ENCODE assay signal across 8 cellular contexts in genomic region chr10:92240289-92241157, GRCh38. TPM values are rescaled to one million over a fixed set of nuclear protein-coding genes. Genes with fewer than 3 reads are reported as not detected.
DNase-seq lines count a peak whose midpoint lies in the region; ATAC-seq and TF ChIP-seq lines count a peak whose summit lies in the region.

No MANE protein-coding gene starts in this region.

- peak; percentile 57 to 94 for TF ChIP-seq POLR2A in adrenal gland (IDR thresholded peaks at IDR 0.05)

- intact Hi-C loops in adrenal gland (cut with DNase I) (loop anchor here in 1 of 2 donors (5.0 kb wide), 1 partner anchor 52 kb away; the partner anchor contains the start of genes CPEB3 and MARCHF5), Right ventricle myocardium inferior (cut with DNase I) (loop anchor here (1.0 to 5.0 kb wide), 3 partner anchors 51 to 192 kb away; partner anchors contain the start of genes CPEB3 and MARCHF5)

- H3K9me3 ChIP-seq in adrenal gland (replicated peaks in 1 of 3): no peaks in the 10 kb centered on the region

- H3K27me3 ChIP-seq in adrenal gland: no peaks in the 10 kb centered on the region

- ATAC-seq in GM19467 (IDR thresholded peaks at IDR 0.05; ENCODE audit: unreplicated experiment) (peak; percentile 55), Right ventricle myocardium inferior (peak; percentile 76), HG03571 (IDR thresholded peaks at IDR 0.05; ENCODE audit: unreplicated experiment) (no peak)

- 0 to 1% (median 0%) methylated on average over 28 of the region's 28 CpGs for WGBS in adrenal gland, 4 donors

- peak overlapping the region in 3 of 4 donors; percentile 66 to 91 (median 71) for H3K4me3 ChIP-seq in adrenal gland

- TF ChIP-seq CTCF in adrenal gland (IDR thresholded peaks at IDR 0.05): no peak

- no peaks in the 10 kb centered on the region for H3K36me3 ChIP-seq in adrenal gland (replicated peaks in 1 of 2)

- peak; percentile 76 for DNase-seq in DMS 273 (lab: John Stamatoyannopoulos, UW; ENCODE audit: unreplicated experiment)
- peak; percentile 78 for DNase-seq in HuH-7.5 (ENCODE audit: low spot score)
- peak; percentile 85 for DNase-seq in RKO (ENCODE audit: low spot score)
- peak; percentile 73 to 90 (median 81) for DNase-seq in adrenal gland
- no peak for DNase-seq in Right ventricle myocardium inferior (ENCODE audit: missing footprints)
- DNase-seq in non-pigmented ciliary epithelial cell (ENCODE audit: low read depth): peak; percentile 17

- peak overlapping the region; percentile 66 to 95 (median 89) for H3K27ac ChIP-seq in adrenal gland

- H3K4me1 ChIP-seq in adrenal gland (replicated peaks in 1 of 2): peaks cover 27 to 62% of the 10 kb centered on the region in 2 donors

RNA-seq across cellular contexts. Expression of gene CPEB3, which starts 50.4 kb away (rescaled TPM):
- total RNA-seq in adrenal gland: 10 to 100 TPM in 1 of 8 donors, 1 to 10 TPM in 7; 5.1 to 13.4 (median 7.6) TPM
- 1 to 10 TPM; 1.6 to 6.4 (median 3.0) TPM for polyA plus RNA-seq in adrenal gland
- total RNA-seq in Right ventricle myocardium inferior: 14.1 TPM

RNA-seq across cellular contexts. Expression of gene MARCHF5, which starts 50.4 kb away (rescaled TPM):
- total RNA-seq in adrenal gland (10 to 100 TPM; 12.0 to 61.9 (median 32.4) TPM), Right ventricle myocardium inferior (36.5 TPM)
- 10 to 100 TPM; 10.0 to 47.5 (median 10.5) TPM for polyA plus RNA-seq in adrenal gland
